13 cellular contexts compared by ENCODE assay signal in the genomic region with DNA sequence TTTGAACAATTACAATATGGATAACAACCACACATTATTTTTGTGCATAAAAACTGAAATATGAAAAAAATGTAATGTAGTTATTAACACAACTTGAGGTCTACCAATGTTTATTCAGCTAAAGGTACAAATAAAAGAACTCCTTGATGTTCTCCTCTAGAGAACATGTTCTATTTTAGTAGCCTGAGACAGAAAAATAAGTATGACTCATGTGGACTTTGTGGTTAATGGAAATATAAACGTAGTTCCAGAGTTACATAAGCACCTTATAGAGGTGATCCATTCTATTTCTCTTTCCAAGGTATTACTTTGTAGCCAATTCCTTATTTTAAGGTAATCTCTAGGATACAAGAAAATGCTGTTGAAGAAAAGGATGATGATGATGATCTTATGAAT. TPM values are rescaled to one million over a fixed set of nuclear protein-coding genes. Genes with fewer than 3 reads are reported as not detected.
DNase-seq lines count a peak whose midpoint lies in the region; ATAC-seq, FAIRE-seq and TF ChIP-seq lines count a peak whose summit lies in the region.
"Had no signal": no experiment of that assay in that cellular context is flagged by ENCODE, and none has a peak within 500 bp of the region (broad histone marks: within the 10 kb centered on the region; RNA-seq: fewer than 3 reads in every experiment).

No MANE protein-coding gene starts in this region.

- no peaks in the 10 kb centered on the region for H3K9me1 ChIP-seq in K562 (ENCODE audit: control insufficient read depth, insufficient read depth, low read length)

- TF ChIP-seq EP300 in K562 (IDR thresholded peaks at IDR 0.05; ENCODE audit: low read length): no peak
- TF ChIP-seq EP300 in upper lobe of left lung (IDR thresholded peaks at IDR 0.05): peak in 1 of 4 donors; percentile 31

- TF ChIP-seq POLR2A in K562 (conservative IDR thresholded peaks at IDR 0.05) (no peak), upper lobe of left lung (IDR thresholded peaks at IDR 0.05) (no peak)

- intact Hi-C loops in heart right ventricle (cut with DNase I): no loop called here
- intact Hi-C loops in K562 (cut with micrococcal nuclease): no loop called here

- H3K9me3 ChIP-seq in heart right ventricle: no peaks in the 10 kb centered on the region
- H3K9me3 ChIP-seq in right atrium auricular region: no peaks in the 10 kb centered on the region
- H3K9me3 ChIP-seq in K562 (replicated peaks; ENCODE audit: control insufficient read depth, insufficient read depth, low read depth, low read length): no peaks in the 10 kb centered on the region
- H3K9me3 ChIP-seq in upper lobe of left lung: no peaks in the 10 kb centered on the region

- POLR2A ChIA-PET in K562 (lab: Yijun Ruan, JAX): no interaction called here

- in situ Hi-C loops in K562 (cut with MboI): no loop called here

- DNase-seq in heart right ventricle (no peak), right atrium auricular region (ENCODE audit: low spot score) (no peak), K562 (ENCODE audit: extremely low read depth in 1 of 4, low spot score in 3 of 4) (no peak), upper lobe of left lung (no peak)
- DNase-seq in stimulated activated CD4-positive, alpha-beta T cell treated with anti-CD3 and anti-CD28 coated beads, Interleukin-2, amount 100 ng/mL, for 24 hours: no peak
- DNase-seq: activated CD4-positive, alpha-beta T cell treated with anti-CD3 and anti-CD28 coated beads for 1 hour; activated effector memory CD4-positive, alpha-beta T cell treated with Interleukin-2 at 50 U/mL for 16 hours; GDM1; naive thymus-derived CD8-positive, alpha-beta T cell; stimulated activated CD4-positive, alpha-beta T cell treated with anti-CD3 and anti-CD28 coated beads, Interleukin-15, amount 100 ng/mL, for 24 hours had no signal

- 35 to 45% methylated on average over 1 of the region's 1 CpG for WGBS in heart right ventricle, 2 donors
- 7% methylated on average over 1 of the region's 1 CpG for WGBS in K562 (ENCODE audit: insufficient coverage, low coverage, missing lambda C conversion rate)
- 13 to 25% methylated on average over 1 of the region's 1 CpG for WGBS in upper lobe of left lung, 2 donors

- H3K36me3 ChIP-seq in heart right ventricle: peaks cover 0 to 87% (median 23%) of the 10 kb centered on the region in 9 donors
- peaks cover 18% of the 10 kb centered on the region for H3K36me3 ChIP-seq in right atrium auricular region
- peaks cover 11% of the 10 kb centered on the region; the same call in 2 of the 3 replicates for H3K36me3 ChIP-seq in K562 (ENCODE audit: control insufficient read depth, insufficient read depth, low read length)
- peaks cover 0 to 38% (median 11%) of the 10 kb centered on the region in 4 donors for H3K36me3 ChIP-seq in upper lobe of left lung

- H3K79me2 ChIP-seq in K562 (ENCODE audit: control insufficient read depth, insufficient read depth, low read length): no peaks in the 10 kb centered on the region

- BruUV-seq in K562 (replicated peaks; lab: Mats Ljungman, UMichigan): no TSS peak

- H3K4me3 ChIP-seq in heart right ventricle: no peak overlapping the region
- H3K4me3 ChIP-seq in right atrium auricular region: no peak overlapping the region
- H3K4me3 ChIP-seq in K562: no peak overlapping the region
- H3K4me3 ChIP-seq in upper lobe of left lung: no peak overlapping the region

- H3K9ac ChIP-seq in K562 (ENCODE audit: insufficient read depth in 1 of 2, low read depth in 2 of 2, low read length in 2 of 2): no peak overlapping the region

- TF ChIP-seq RAD21 in K562 (CRISPR knock-in tag; conservative IDR thresholded peaks at IDR 0.05 in 1 of 2, IDR thresholded peaks at IDR 0.05 in 1 of 2): no peak

- no peak for TF ChIP-seq CTCF in heart right ventricle (IDR thresholded peaks at IDR 0.05)
- TF ChIP-seq CTCF in right atrium auricular region (IDR thresholded peaks at IDR 0.05): no peak
- no peak for TF ChIP-seq CTCF in K562 (IDR thresholded peaks at IDR 0.05 in 2 of 3, conservative IDR thresholded peaks at IDR 0.05 in 1 of 3; ENCODE audit: insufficient read depth in 2 of 3, low read depth in 1 of 3, low read length in 3 of 3)
- no peak for TF ChIP-seq CTCF in upper lobe of left lung (IDR thresholded peaks at IDR 0.05)

- peak in 5 of 8 donors; percentile 59 to 75 (median 64) for ATAC-seq in heart right ventricle
- no peak for ATAC-seq in K562
- no peak for ATAC-seq in upper lobe of left lung (ENCODE audit: low FRiP score in 2 of 2)
- ATAC-seq in HG03175 (IDR thresholded peaks at IDR 0.05; ENCODE audit: unreplicated experiment): no peak
- no peak for ATAC-seq in HG03442 (IDR thresholded peaks at IDR 0.05; ENCODE audit: unreplicated experiment)
- ATAC-seq: naive thymus-derived CD8-positive, alpha-beta T cell had no signal

- H3K27me3 ChIP-seq in heart right ventricle (no peaks in the 10 kb centered on the region), right atrium auricular region (no peaks in the 10 kb centered on the region), K562 (ENCODE audit: control insufficient read depth in 2 of 2, insufficient read depth in 2 of 2, low read length in 2 of 2) (no peaks in the 10 kb centered on the region), upper lobe of left lung (no peaks in the 10 kb centered on the region)

- FAIRE-seq in K562 (lab: Jason Lieb, UNC) (no peak), islet of Langerhans (lab: Jason Lieb, UNC) (peak; percentile 99)

- H3K27ac ChIP-seq in heart right ventricle: peak overlapping the region in 4 of 10 donors; percentile 11 to 54 (median 44)
- H3K27ac ChIP-seq in right atrium auricular region: no peak overlapping the region
- no peak overlapping the region for H3K27ac ChIP-seq in K562 (ENCODE audit: extremely low read depth, low read depth, low read length)
- peak overlapping the region in 3 of 4 donors; percentile 18 to 44 (median 21) for H3K27ac ChIP-seq in upper lobe of left lung

- CTCF ChIA-PET in K562 (lab: Yijun Ruan, JAX; ENCODE audit: low intra/inter-chr PET ratio): no interaction called here

- H3K4me2 ChIP-seq in K562 (ENCODE audit: insufficient read depth, low read length): no peak overlapping the region

- H4K20me1 ChIP-seq in K562 (replicated peaks; ENCODE audit: control insufficient read depth, insufficient read depth, low read length): no peaks in the 10 kb centered on the region

- H3K4me1 ChIP-seq in heart right ventricle: peaks cover 0 to 12% (median 9%) of the 10 kb centered on the region in 9 donors
- H3K4me1 ChIP-seq in right atrium auricular region: peaks cover 0 to 10% of the 10 kb centered on the region in 2 donors
- no peaks in the 10 kb centered on the region for H3K4me1 ChIP-seq in K562 (replicated peaks in 1 of 2; ENCODE audit: control insufficient read depth in 2 of 2, insufficient read depth in 2 of 2, low read length in 2 of 2)
- peaks cover 0 to 15% (median 7%) of the 10 kb centered on the region in 4 donors for H3K4me1 ChIP-seq in upper lobe of left lung

- no peak overlapping the region for H2AFZ ChIP-seq in K562 (ENCODE audit: low read depth, low read length)

TF ChIP-seq in K562, 482 proteins besides CTCF, POLR2A, EP300 and RAD21 (continues in another document):
- TF ChIP-seq RB1 (IDR thresholded peaks at IDR 0.05; ENCODE audit: low read depth): no peak
- no peak for TF ChIP-seq CHD1 (IDR thresholded peaks at IDR 0.05; ENCODE audit: low read length)

RNA-seq across cellular contexts. Expression of gene ALKBH1, which starts 25.7 kb away (rescaled TPM):
- total RNA-seq in heart right ventricle (10 to 100 TPM in 8 of 10 donors, 1 to 10 TPM in 2; 8.5 to 12.9 (median 11.6) TPM), right atrium auricular region (10 to 100 TPM in 1 of 2 donors, 1 to 10 TPM in 1; 7.8 to 11.1 TPM), K562 (2014; rRNA removed) (6.4 and 9.3 TPM in 2 replicates), K562 (2014; rRNA removed; fragmentation: Illumina TruSeq; extraction: Trizol) (10.7 and 13.0 TPM in 2 replicates), K562 (2015; rRNA removed; fragmentation: Illumina TruSeq; extraction: Trizol) (12.3 and 12.8 TPM in 2 replicates), K562 (2021) (12.3 and 14.9 TPM in 2 replicates), upper lobe of left lung (10 to 100 TPM in 3 of 6 donors, 1 to 10 TPM in 3; 6.3 to 10.8 (median 9.0) TPM)
- polyA plus RNA-seq in heart right ventricle (1 to 10 TPM; 3.9 to 8.5 TPM), K562 (2011; rRNA removed) (17.4 and 19.4 TPM in 2 replicates), K562 (2014; fragmentation: Illumina TruSeq; extraction: Trizol) (13.3 and 14.2 TPM in 2 replicates), K562 (2014; fragmentation: Nextera tagmentation; extraction: Ambion mirVana) (1 to 10 TPM; 5.3 to 9.1 TPM), K562 (2014; rRNA removed) (10.6 and 11.3 TPM in 2 replicates)
- 6.3 and 7.7 TPM in 2 replicates for total RNA-seq in K562 (2011; cell fraction: chromatin; rRNA removed; ENCODE audit: low replicate concordance)
- total RNA-seq in K562 (2011; cell fraction: nucleolus; rRNA removed): 5.7 and 5.8 TPM in 2 replicates
- 6.9 and 10.2 TPM in 2 replicates for total RNA-seq in K562 (2011; cell fraction: nucleoplasm; rRNA removed)
- polyA plus RNA-seq in K562 (2011; cell fraction: cytosol; rRNA removed): 10.6 and 13.1 TPM in 2 replicates
- polyA plus RNA-seq in K562 (2011; cell fraction: nucleus; rRNA removed): 9.0 and 10.6 TPM in 2 replicates
- polyA plus RNA-seq in K562 (2012): 7.4 and 8.9 TPM in 2 replicates
- polyA minus RNA-seq in K562 (2011; rRNA and poly(A)+ RNA removed): 13.4 and 15.5 TPM in 2 replicates
- polyA minus RNA-seq in K562 (2011; cell fraction: cytosol; rRNA and poly(A)+ RNA removed): 5.5 and 7.3 TPM in 2 replicates
- polyA minus RNA-seq in K562 (2011; cell fraction: nucleus; rRNA and poly(A)+ RNA removed): 3.2 and 4.4 TPM in 2 replicates

RNA-seq across cellular contexts. Expression of gene SLIRP, which starts 25.7 kb away (rescaled TPM):
- 100 to 1,000 TPM; 132 to 231 (median 157) TPM for total RNA-seq in heart right ventricle
- polyA plus RNA-seq in heart right ventricle: 1,000 to 10,000 TPM in 1 of 2 donors, 100 to 1,000 TPM in 1; 414 to 1,352 TPM
- 100 to 1,000 TPM; 271 to 345 TPM for total RNA-seq in right atrium auricular region
- total RNA-seq in K562 (2011; cell fraction: chromatin; rRNA removed; ENCODE audit: low replicate concordance): 39.7 and 53.2 TPM in 2 replicates
- total RNA-seq in K562 (2011; cell fraction: nucleolus; rRNA removed): 48.2 and 50.4 TPM in 2 replicates
- total RNA-seq in K562 (2011; cell fraction: nucleoplasm; rRNA removed): 64.0 and 71.5 TPM in 2 replicates
- total RNA-seq in K562 (2014; rRNA removed): 362 and 720 TPM in 2 replicates
- 459 and 470 TPM in 2 replicates for total RNA-seq in K562 (2014; rRNA removed; fragmentation: Illumina TruSeq; extraction: Trizol)
- 382 and 426 TPM in 2 replicates for total RNA-seq in K562 (2015; rRNA removed; fragmentation: Illumina TruSeq; extraction: Trizol)
- 251 and 279 TPM in 2 replicates for total RNA-seq in K562 (2021)
- 278 and 436 TPM in 2 replicates for polyA plus RNA-seq in K562 (2011; rRNA removed)
- 100 and 194 TPM in 2 replicates for polyA plus RNA-seq in K562 (2011; cell fraction: cytosol; rRNA removed)
- 98.1 and 163 TPM in 2 replicates for polyA plus RNA-seq in K562 (2011; cell fraction: nucleus; rRNA removed)
- 167 and 532 TPM in 2 replicates for polyA plus RNA-seq in K562 (2012)
- 434 and 491 TPM in 2 replicates for polyA plus RNA-seq in K562 (2014; fragmentation: Illumina TruSeq; extraction: Trizol)
- 1,000 to 10,000 TPM; 1,478 to 1,905 TPM for polyA plus RNA-seq in K562 (2014; fragmentation: Nextera tagmentation; extraction: Ambion mirVana)
- 1,067 and 1,341 TPM in 2 replicates for polyA plus RNA-seq in K562 (2014; rRNA removed)
- polyA minus RNA-seq in K562 (2011; rRNA and poly(A)+ RNA removed): 146 and 190 TPM in 2 replicates
- polyA minus RNA-seq in K562 (2011; cell fraction: cytosol; rRNA and poly(A)+ RNA removed): 15.1 and 31.7 TPM in 2 replicates
- 13.7 and 25.1 TPM in 2 replicates for polyA minus RNA-seq in K562 (2011; cell fraction: nucleus; rRNA and poly(A)+ RNA removed)
- 100 to 1,000 TPM in 2 of 6 donors, 10 to 100 TPM in 4; 38.6 to 109 (median 60.3) TPM for total RNA-seq in upper lobe of left lung

Comparison
In these comparisons a context has a peak if more than half of its experiments do, and no peak if none do; other contexts are left out.
1. ATAC-seq: peak in heart right ventricle (5 of 8); none in K562 (single experiment), upper lobe of left lung (0 of 2), HG03175 (single experiment) and HG03442 (single experiment).
2. H3K27ac ChIP-seq: peak in upper lobe of left lung (3 of 4); none in right atrium auricular region (0 of 2) and K562 (single experiment).